In the genomic region with DNA sequence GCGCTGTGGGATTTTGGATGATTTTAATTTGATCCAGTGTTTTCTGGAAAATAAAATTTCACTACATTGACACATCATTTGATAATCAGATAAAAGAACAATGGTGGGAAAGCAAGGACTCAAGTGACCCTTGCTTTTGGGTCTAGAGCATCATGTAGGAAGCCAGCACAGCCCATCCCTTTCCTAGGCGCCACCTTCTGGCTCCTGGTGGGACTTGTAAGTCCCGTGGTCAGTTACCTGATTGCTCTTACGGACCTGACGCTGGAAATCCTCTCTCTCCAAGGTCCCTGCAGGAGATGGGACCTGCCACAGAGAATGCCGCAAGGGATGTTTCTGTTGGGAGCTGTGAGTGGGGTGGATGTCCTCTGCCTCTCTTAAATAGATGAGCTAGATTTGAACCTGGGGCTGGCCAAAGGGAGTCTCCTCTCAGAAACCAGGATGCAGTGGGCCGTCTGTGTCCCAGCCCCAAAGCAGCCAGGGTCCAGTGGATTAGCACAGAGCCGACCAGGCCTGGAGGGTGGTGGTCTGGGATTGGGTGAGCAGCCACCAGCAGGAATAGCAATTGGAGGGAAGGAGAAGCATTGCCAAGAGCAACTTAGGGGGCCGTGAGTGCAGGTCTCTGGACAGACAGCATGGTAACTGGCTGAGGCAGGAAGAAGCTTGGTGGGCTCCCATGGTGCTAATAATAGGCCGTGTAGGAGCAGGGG, we compare ENCODE assay signal across 8 cellular contexts. TPM values are rescaled to one million over a fixed set of nuclear protein-coding genes. Genes with fewer than 3 reads are reported as not detected.
A peak's percentile ranks its signal among the peaks of the same experiment; 100 is the strongest.
DNase-seq lines count a peak whose midpoint lies in the region; ATAC-seq and TF ChIP-seq lines count a peak whose summit lies in the region.

No MANE protein-coding gene starts in this region.

- no peak overlapping the region for H3K27ac ChIP-seq in RWPE2 (ENCODE audit: poor library complexity, severe bottlenecking)
- H3K27ac ChIP-seq in hepatocyte, result no peak overlapping the region

- H3K79me2 ChIP-seq in hepatocyte, result peaks cover 39% of the 10 kb centered on the region

- DNase-seq in A172 (ENCODE audit: low spot score), result peak; percentile 26
- peak; percentile 59 for DNase-seq in GM12865 (ENCODE audit: low read depth)
- no peak for DNase-seq in RWPE2 (ENCODE audit: low spot score)
- DNase-seq in hepatocyte (ENCODE audit: low spot score), result peak; percentile 76
- no peak for DNase-seq in CD1c-positive myeloid dendritic cell (ENCODE audit: extremely low spot score)
- no peak for DNase-seq in GM19238 (ENCODE audit: insufficient read length, low spot score)
- no peak for DNase-seq in NCI-H2081 (lab: John Stamatoyannopoulos, UW)

- H3K4me3 ChIP-seq in GM12865 (ENCODE audit: low read depth, low read length), result no peak overlapping the region
- no peak overlapping the region for H3K4me3 ChIP-seq in RWPE2 (ENCODE audit: severe bottlenecking)
- no peak overlapping the region for H3K4me3 ChIP-seq in hepatocyte

- H3K27me3 ChIP-seq in RWPE2 (ENCODE audit: insufficient read depth, poor library complexity, severe bottlenecking) (no peaks in the 10 kb centered on the region), hepatocyte (no peaks in the 10 kb centered on the region)

- H3K36me3 ChIP-seq in RWPE2 (ENCODE audit: low read depth), result no peaks in the 10 kb centered on the region
- no peaks in the 10 kb centered on the region for H3K36me3 ChIP-seq in hepatocyte (replicated peaks; ENCODE audit: insufficient read depth, low read depth)

- TF ChIP-seq CTCF in GM12865 (IDR thresholded peaks at IDR 0.05; ENCODE audit: insufficient read depth, low read depth, low read length, missing control alignments) (peak; percentile 50), RWPE2 (IDR thresholded peaks at IDR 0.05; ENCODE audit: poor library complexity, severe bottlenecking) (peak; percentile 58), hepatocyte (IDR thresholded peaks at IDR 0.05; ENCODE audit: poor library complexity) (peak; percentile 47)

- no peak overlapping the region for H2AFZ ChIP-seq in hepatocyte

- WGBS in hepatocyte (ENCODE audit: low lambda C conversion rate, missing lambda C conversion rate), result 66% methylated on average over 10 of the region's 10 CpGs

- H4K20me1 ChIP-seq in hepatocyte (ENCODE audit: insufficient read depth, poor library complexity, severe bottlenecking), result peaks cover 27% of the 10 kb centered on the region

- no peak for ATAC-seq in RWPE2 (ENCODE audit: low read depth)
- no peak for ATAC-seq in HG03354 (IDR thresholded peaks at IDR 0.05; ENCODE audit: poor library complexity, severe bottlenecking, unreplicated experiment)

- H3K4me2 ChIP-seq in hepatocyte, result no peak overlapping the region

- H3K9me2 ChIP-seq in hepatocyte (replicated peaks; ENCODE audit: insufficient read depth), result no peaks in the 10 kb centered on the region

- no peaks in the 10 kb centered on the region for H3K9me3 ChIP-seq in RWPE2 (ENCODE audit: severe bottlenecking)
- H3K9me3 ChIP-seq in hepatocyte (ENCODE audit: low read depth), result no peaks in the 10 kb centered on the region

- peaks cover 8% of the 10 kb centered on the region for H3K4me1 ChIP-seq in RWPE2 (ENCODE audit: insufficient read depth, poor library complexity, severe bottlenecking)
- peaks cover 12% of the 10 kb centered on the region for H3K4me1 ChIP-seq in hepatocyte (ENCODE audit: insufficient read depth)

RNA-seq across cellular contexts. Expression of gene TIMP3, which starts 21.7 kb away (rescaled TPM):
- 9.0 and 17.6 TPM in 2 replicates for total RNA-seq in A172 (2014; rRNA removed; shearing (Covaris generic))
- total RNA-seq in hepatocyte, result 92.3 and 96.1 TPM in 2 replicates
- 76.6 and 91.6 TPM in 2 replicates for polyA plus RNA-seq in hepatocyte

Comparison
In these comparisons a context has a peak if more than half of its experiments do, and no peak if none do; other contexts are left out.
1. DNase-seq: peak in A172 (single experiment), GM12865 (single experiment) and hepatocyte (single experiment); none in RWPE2 (single experiment), CD1c-positive myeloid dendritic cell (single experiment), GM19238 (single experiment) and NCI-H2081 (0 of 2).
2. Peak in every context shown above with its lines, with median percentiles within 50 percentile points of each other: CTCF ChIP-seq.